ENCODE assay signal across 11 cellular contexts in the genomic region with DNA sequence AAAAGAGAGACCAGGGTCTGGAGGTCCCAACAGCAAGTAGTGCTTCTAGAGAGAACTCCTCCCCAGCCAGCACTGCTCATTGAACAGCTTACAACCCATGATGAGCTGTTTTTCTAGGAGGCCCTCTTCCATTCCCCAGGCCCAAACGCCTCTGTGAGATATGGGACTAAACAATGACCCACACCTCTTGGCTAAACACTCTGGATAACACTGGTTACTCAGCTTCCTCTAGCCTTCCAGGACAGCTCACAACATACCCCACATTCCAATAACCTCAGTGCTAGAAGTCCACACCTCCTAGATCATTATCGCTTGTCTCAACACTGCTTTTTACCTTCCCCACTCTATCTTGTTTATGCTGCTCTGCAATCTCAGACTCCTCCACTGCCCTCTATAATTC. TPM values are rescaled to one million over a fixed set of nuclear protein-coding genes. Genes with fewer than 3 reads are reported as not detected.
DNase-seq lines count a peak whose midpoint lies in the region; ATAC-seq lines count a peak whose summit lies in the region.
"Had no signal": no experiment of that assay in that cellular context is flagged by ENCODE, and none has a peak within 500 bp of the region (broad histone marks: within the 10 kb centered on the region; RNA-seq: fewer than 3 reads in every experiment).

No MANE protein-coding gene starts in this region.

- DNase-seq in ACHN (peak; percentile 34), HT-29 (ENCODE audit: low spot score) (peak; percentile 41), amniotic epithelial cell (ENCODE audit: low read depth) (peak; percentile 80), iris pigment epithelial cell (ENCODE audit: low read depth) (peak; percentile 95), NCI-H1105 treated with DMSO at 0.1 percent for 48 hours (lab: John Stamatoyannopoulos, UW) (no peak)
- DNase-seq in activated CD4-positive, alpha-beta T cell treated with anti-CD3 and anti-CD28 coated beads, Interleukin-2, amount 50 U/mL, for 48 hours: no peak
- no peak for DNase-seq in activated naive CD4-positive, alpha-beta T cell treated with anti-CD3 and anti-CD28 coated beads, Interleukin-2, amount 50 U/mL, for 16 hours
- DNase-seq: activated CD4-positive, CD25-positive, alpha-beta regulatory T cell treated with anti-CD3 and anti-CD28 coated beads, Interleukin-2, amount 50 U/mL, for 72 hours; NCI-H2171 treated with DMSO at 0.1 percent for 48 hours; SIG-M5 had no signal

- in situ Hi-C loops in ACHN (cut with HindIII; ENCODE audit: low pct_ligation_motif_present, low pct_unique_long_range_greater_than_20kb, low sequenced_read_pairs): no loop called here

- no peak for ATAC-seq in HG02642 (IDR thresholded peaks at IDR 0.05; ENCODE audit: poor library complexity, unreplicated experiment)

RNA-seq across cellular contexts. Expression of a gene that starts 35.4 kb away (rescaled TPM):
- 5.6 and 9.6 TPM in 2 replicates for total RNA-seq in HT-29 (2014; rRNA removed; shearing (Covaris generic))

Comparison
In these comparisons a context has a peak if more than half of its experiments do, and no peak if none do; other contexts are left out.
1. DNase-seq: peak in ACHN (single experiment), HT-29 (single experiment), amniotic epithelial cell (single experiment) and iris pigment epithelial cell (single experiment); none in NCI-H1105 treated with DMSO at 0.1 percent for 48 hours (single experiment), activated CD4-positive, alpha-beta T cell treated with anti-CD3 and anti-CD28 coated beads, Interleukin-2, amount 50 U/mL, for 48 hours (0 of 2) and activated naive CD4-positive, alpha-beta T cell treated with anti-CD3 and anti-CD28 coated beads, Interleukin-2, amount 50 U/mL, for 16 hours (single experiment).